ENCODE assay signal across 8 cellular contexts in the genomic region with DNA sequence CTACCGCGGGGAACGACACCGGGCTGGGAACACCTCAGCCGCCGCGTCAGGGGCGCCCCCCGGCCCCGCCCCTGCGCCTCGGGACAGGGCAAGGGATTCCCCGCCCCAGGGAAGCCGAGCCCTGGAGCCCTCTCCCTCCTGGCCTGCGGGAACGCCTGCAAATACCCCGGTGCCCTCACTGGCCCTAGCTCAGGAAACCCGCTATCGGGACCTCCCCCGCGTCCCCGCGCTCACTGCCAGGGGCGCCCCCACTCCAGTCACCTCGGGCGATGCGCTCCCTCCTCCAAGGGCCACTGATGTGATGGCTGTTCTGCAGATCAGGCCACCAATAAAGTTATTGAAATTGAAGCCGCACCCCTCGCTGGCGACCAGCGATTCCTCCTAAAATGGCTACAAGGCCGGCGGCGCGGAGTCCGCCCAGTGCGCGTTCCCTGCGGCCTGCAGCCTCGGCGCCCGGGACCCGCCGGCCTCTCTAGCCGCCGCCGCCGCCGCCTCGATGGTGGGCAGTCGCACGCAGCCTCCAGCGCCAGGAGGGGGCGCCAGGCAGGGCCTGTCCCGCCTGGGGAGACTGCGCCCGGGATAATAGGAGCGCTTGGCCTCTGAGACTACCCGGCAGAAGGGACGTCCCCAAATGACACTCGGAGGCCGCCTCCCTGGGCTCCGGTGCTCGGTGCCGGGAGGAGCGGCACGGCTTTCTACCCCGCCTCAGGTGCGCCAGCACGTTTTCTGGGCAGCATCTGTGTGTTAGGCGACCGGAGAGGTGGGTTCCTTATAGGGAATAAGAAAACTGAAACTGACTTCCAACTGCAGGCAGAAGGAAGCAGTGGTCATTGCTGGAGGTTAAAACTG. TPM values are rescaled to one million over a fixed set of nuclear protein-coding genes. Genes with fewer than 3 reads are reported as not detected.
DNase-seq lines count a peak whose midpoint lies in the region; ATAC-seq and TF ChIP-seq lines count a peak whose summit lies in the region.

A gene with protein sequence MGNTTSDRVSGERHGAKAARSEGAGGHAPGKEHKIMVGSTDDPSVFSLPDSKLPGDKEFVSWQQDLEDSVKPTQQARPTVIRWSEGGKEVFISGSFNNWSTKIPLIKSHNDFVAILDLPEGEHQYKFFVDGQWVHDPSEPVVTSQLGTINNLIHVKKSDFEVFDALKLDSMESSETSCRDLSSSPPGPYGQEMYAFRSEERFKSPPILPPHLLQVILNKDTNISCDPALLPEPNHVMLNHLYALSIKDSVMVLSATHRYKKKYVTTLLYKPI (minus strand): TSS at position 303 of the 849 bp plus-strand sequence. CDS start 326 bp downstream, outside the sequence.

- H3K27me3 Mint-ChIP-seq in CD8-positive, alpha-beta memory T cell, result no peaks in the 10 kb centered on the region
- no peaks in the 10 kb centered on the region for H3K27me3 Mint-ChIP-seq in activated CD8-positive, alpha-beta T cell treated with anti-CD3 and anti-CD28 coated beads for 36 hours

- peak; percentile 73 for TF ChIP-seq CTCF in activated CD8-positive, alpha-beta T cell treated with anti-CD3 and anti-CD28 coated beads for 36 hours (IDR thresholded peaks at IDR 0.05)
- TF ChIP-seq CTCF in lower lobe of right lung (IDR thresholded peaks at IDR 0.05), result peak; percentile 96

- POLR2A ChIA-PET in CD8-positive, alpha-beta memory T cell (lab: Charles Lee), result interaction anchor here (1.6 kb wide), 1 partner anchor 70 kb away, joined by 14 read pairs; the partner anchor contains the start of gene CHD1L
- POLR2A ChIA-PET in activated CD8-positive, alpha-beta T cell treated with anti-CD3 and anti-CD28 coated beads for 36 hours (lab: Charles Lee), result interaction anchor here (0.8 to 7.1 kb wide), 8 partner anchors 10 to 216 kb away, joined by 3 to 76 read pairs (median 4); partner anchors contain the start of gene CHD1L

- H3K36me3 Mint-ChIP-seq in CD8-positive, alpha-beta memory T cell, result peaks cover 7 to 27% (median 22%) of the 10 kb centered on the region in 3 donors
- H3K36me3 Mint-ChIP-seq in activated CD8-positive, alpha-beta T cell treated with anti-CD3 and anti-CD28 coated beads for 36 hours (ENCODE audit: low read depth), result peaks cover 19% of the 10 kb centered on the region

- intact Hi-C loops in activated CD8-positive, alpha-beta T cell treated with anti-CD3 and anti-CD28 coated beads for 36 hours (cut with micrococcal nuclease), result loop anchor here (2.0 to 5.0 kb wide), 2 partner anchors 55 to 70 kb away; partner anchors contain the start of genes CHD1L and FMO5
- intact Hi-C loops in lower lobe of right lung (cut with DNase I), result loop anchor here (10.0 kb wide), 1 partner anchor 72 kb away; the partner anchor contains the start of gene CHD1L

- peaks cover 27% of the 10 kb centered on the region for H3K4me1 ChIP-seq in CD8-positive, alpha-beta memory T cell (ENCODE audit: insufficient read depth, low read length)
- H3K4me1 ChIP-seq in lower lobe of right lung, result peaks cover 25% of the 10 kb centered on the region

- no peaks in the 10 kb centered on the region for H3K9me3 ChIP-seq in CD8-positive, alpha-beta memory T cell (ENCODE audit: low read length)
- no peaks in the 10 kb centered on the region for H3K9me3 ChIP-seq in lower lobe of right lung

- ATAC-seq in GM19452 (IDR thresholded peaks at IDR 0.05; ENCODE audit: unreplicated experiment), result peak; percentile 82
- peak; percentile 59 for ATAC-seq in HG03575 (IDR thresholded peaks at IDR 0.05; ENCODE audit: extremely low read depth, insufficient number of reproducible peaks, low FRiP score, unreplicated experiment)
- peak; percentile 89 for ATAC-seq in activated CD8-positive, alpha-beta T cell treated with anti-CD3 and anti-CD28 coated beads for 36 hours
- peak; percentile 98 to 99 for ATAC-seq in lower lobe of right lung

- H3K27ac ChIP-seq in CD8-positive, alpha-beta memory T cell (ENCODE audit: low read depth, low read length), result peak within 1 kb of the TSS; percentile 71
- peak within 1 kb of the TSS; percentile 94 for H3K27ac ChIP-seq in lower lobe of right lung

- CTCF ChIA-PET in CD8-positive, alpha-beta memory T cell (lab: Charles Lee), result interaction anchor here (0.9 to 4.7 kb wide), 5 partner anchors 10 to 70 kb away, joined by 3 to 52 read pairs (median 6); partner anchors contain the start of genes CHD1L and FMO5
- CTCF ChIA-PET in activated CD8-positive, alpha-beta T cell treated with anti-CD3 and anti-CD28 coated beads for 36 hours (lab: Charles Lee), result interaction anchor here (0.8 to 6.6 kb wide), 5 partner anchors 10 to 71 kb away, joined by 3 to 80 read pairs (median 4); partner anchors contain the start of gene CHD1L

- H3K27me3 ChIP-seq in CD8-positive, alpha-beta memory T cell (ENCODE audit: insufficient read depth, low read length, poor library complexity, severe bottlenecking), result no peaks in the 10 kb centered on the region
- no peaks in the 10 kb centered on the region for H3K27me3 ChIP-seq in lower lobe of right lung (ENCODE audit: low read depth)

- no peaks in the 10 kb centered on the region for H3K36me3 ChIP-seq in CD8-positive, alpha-beta memory T cell (ENCODE audit: insufficient read depth, low read length)
- peaks cover 3% of the 10 kb centered on the region for H3K36me3 ChIP-seq in lower lobe of right lung

- peaks cover 0 to 6% (median 2%) of the 10 kb centered on the region in 5 donors for H3K9me3 Mint-ChIP-seq in CD8-positive, alpha-beta memory T cell
- H3K9me3 Mint-ChIP-seq in activated CD8-positive, alpha-beta T cell treated with anti-CD3 and anti-CD28 coated beads for 36 hours, result peaks cover 5% of the 10 kb centered on the region

- H3K27ac Mint-ChIP-seq in CD8-positive, alpha-beta memory T cell, result peak within 1 kb of the TSS; percentile 95 to 100 (median 98)
- H3K27ac Mint-ChIP-seq in activated CD8-positive, alpha-beta T cell treated with anti-CD3 and anti-CD28 coated beads for 36 hours, result peak within 1 kb of the TSS; percentile 99

- peaks cover 33 to 57% (median 56%) of the 10 kb centered on the region in 3 donors for H3K4me1 Mint-ChIP-seq in CD8-positive, alpha-beta memory T cell
- H3K4me1 Mint-ChIP-seq in activated CD8-positive, alpha-beta T cell treated with anti-CD3 and anti-CD28 coated beads for 36 hours (ENCODE audit: low read depth), result peaks cover 38% of the 10 kb centered on the region

- peak within 1 kb of the TSS; percentile 96 to 100 (median 99) for H3K4me3 Mint-ChIP-seq in CD8-positive, alpha-beta memory T cell
- peak within 1 kb of the TSS; percentile 98 for H3K4me3 Mint-ChIP-seq in activated CD8-positive, alpha-beta T cell treated with anti-CD3 and anti-CD28 coated beads for 36 hours

- peak within 1 kb of the TSS; percentile 90 for H3K4me3 ChIP-seq in CD8-positive, alpha-beta memory T cell (ENCODE audit: low read length)
- H3K4me3 ChIP-seq in lower lobe of right lung, result peak within 1 kb of the TSS; percentile 90

- DNase-seq in CD8-positive, alpha-beta memory T cell, result peak; percentile 75 to 89 (median 84)
- DNase-seq in NCI-H774 (lab: John Stamatoyannopoulos, UW) (peak; percentile 95), ecto neural progenitor cell (ENCODE audit: low spot score) (peak; percentile 97), lower lobe of right lung (peak; percentile 98)
- peak; percentile 94 for DNase-seq in activated CD8-positive, alpha-beta T cell treated with anti-CD3 and anti-CD28 coated beads for 36 hours
- peak; percentile 66 to 87 (median 75) for DNase-seq in stimulated activated CD4-positive, alpha-beta T cell treated with anti-CD3 and anti-CD28 coated beads, TNF-alpha, amount 100 ng/mL, for 1 hour (ENCODE audit: low read depth in 3 of 3, low spot score in 1 of 3)

RNA-seq across cellular contexts. Expression of the gene that starts here (rescaled TPM):
- total RNA-seq in CD8-positive, alpha-beta memory T cell, result 1 to 10 TPM; 7.3 to 8.5 TPM
- polyA plus RNA-seq in CD8-positive, alpha-beta memory T cell, result 2.2 TPM
- 1 to 10 TPM; 5.8 to 6.4 TPM for total RNA-seq in activated CD8-positive, alpha-beta T cell treated with anti-CD3 and anti-CD28 coated beads for 36 hours
- 11.3 TPM for total RNA-seq in lower lobe of right lung

Comparison
In these comparisons a context has a peak if more than half of its experiments do, and no peak if none do; other contexts are left out.
1. Peak in every context shown above with its lines: DNase-seq, ATAC-seq, H3K4me3 ChIP-seq and H3K27ac ChIP-seq.